Comparison of ENCODE assay signal across 1 cellular context in the genomic region with DNA sequence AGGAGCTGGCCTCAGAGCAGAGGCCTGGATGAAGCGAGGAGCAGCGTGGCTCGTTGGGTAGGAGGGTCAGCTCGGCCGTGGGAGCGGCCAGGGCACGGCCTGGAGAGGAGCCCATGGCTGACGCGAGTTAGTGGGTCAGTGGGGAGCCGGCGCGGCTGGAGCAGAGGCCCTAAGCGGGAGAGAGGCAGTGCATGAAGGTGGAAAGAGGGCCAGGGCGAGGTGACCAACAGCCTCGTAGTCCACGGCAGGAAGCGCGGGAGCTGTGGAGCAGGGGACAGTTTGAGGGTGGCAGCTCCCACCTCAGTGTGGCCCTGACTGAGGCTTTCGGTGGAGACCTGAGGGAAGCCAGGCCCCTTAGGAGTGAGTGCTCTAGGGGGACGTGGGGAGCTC.
TF ChIP-seq lines count a peak whose summit lies in the region.

No MANE protein-coding gene starts in this region.

TF ChIP-seq in K562, 482 proteins besides CTCF, POLR2A, EP300 and RAD21:
- TF ChIP-seq CHD2 (IDR thresholded peaks at IDR 0.05; ENCODE audit: low read depth, low read length) (no peak), HMGN3 (IDR thresholded peaks at IDR 0.05; ENCODE audit: borderline replicate concordance, extremely low read depth, insufficient read length, low read depth, low read length) (peak; percentile 15)
